ENCODE assay signal across 1 cellular context in the genomic region with DNA sequence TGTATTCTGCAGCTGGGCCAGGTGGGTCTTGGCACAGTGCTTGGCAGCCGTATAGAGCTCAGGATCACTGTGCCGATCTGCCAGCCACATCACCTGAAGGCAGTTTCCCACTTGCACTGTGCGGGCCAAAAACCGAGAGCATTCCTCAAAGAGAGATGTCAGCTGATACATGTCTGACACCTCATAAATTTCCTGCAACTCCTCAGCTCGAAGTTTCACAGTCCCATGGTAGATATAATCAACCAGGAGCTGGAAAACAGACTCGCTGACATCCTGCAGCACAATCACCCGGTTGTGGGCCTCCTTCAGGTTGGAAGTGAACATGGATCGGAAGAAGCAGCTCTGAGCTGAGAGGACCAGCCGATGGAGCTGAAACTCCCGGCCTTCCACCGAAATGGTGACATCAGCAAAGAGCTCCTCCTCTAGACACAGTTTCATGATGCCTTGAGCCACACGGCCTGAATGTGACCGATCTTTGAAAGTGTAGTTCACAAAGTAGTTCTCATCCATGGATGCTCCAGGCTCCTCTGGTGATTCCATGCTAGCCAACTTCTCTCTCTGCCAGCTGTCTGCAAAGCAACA.
TF ChIP-seq lines count a peak whose summit lies in the region.

No MANE protein-coding gene starts in this region.

TF ChIP-seq in HEK293, 187 proteins besides CTCF, POLR2A, EP300 and RAD21 (continued from another document):
- TF ChIP-seq OSR2 (tag by site-specific recombination; IDR thresholded peaks at IDR 0.05) (peak; percentile 45; the same call in 1 of the 2 replicates), ZNF791 (tag by site-specific recombination; IDR thresholded peaks at IDR 0.05) (no peak), REPIN1 (tag by site-specific recombination; IDR thresholded peaks at IDR 0.05; ENCODE audit: low read depth) (no peak), ZBTB8A (tag by site-specific recombination; IDR thresholded peaks at IDR 0.05) (no peak), ZNF529 (tag by site-specific recombination; IDR thresholded peaks at IDR 0.05; ENCODE audit: insufficient replicate concordance) (no peak), ZNF843 (tag by site-specific recombination; IDR thresholded peaks at IDR 0.05) (no peak), ZNF146 (tag by site-specific recombination; IDR thresholded peaks at IDR 0.05) (no peak), SCRT2 (tag by site-specific recombination; IDR thresholded peaks at IDR 0.05) (0 out of 2 replicates have a peak, but pooled peaks have one; percentile 41), ZNF37A (tag by site-specific recombination; IDR thresholded peaks at IDR 0.05) (no peak), KLF7 (tag by site-specific recombination; IDR thresholded peaks at IDR 0.05; ENCODE audit: borderline replicate concordance) (no peak), PRDM1 (tag by site-specific recombination; IDR thresholded peaks at IDR 0.05) (no peak), ZNF600 (tag by site-specific recombination; IDR thresholded peaks at IDR 0.05) (peak; percentile 70), ZNF623 (tag by site-specific recombination; IDR thresholded peaks at IDR 0.05) (no peak), ZNF157 (tag by site-specific recombination; IDR thresholded peaks at IDR 0.05) (no peak), SCRT1 (tag by site-specific recombination; IDR thresholded peaks at IDR 0.05; ENCODE audit: borderline replicate concordance) (no peak), KLF8 (tag by site-specific recombination; IDR thresholded peaks at IDR 0.05) (no peak), FEZF1 (tag by site-specific recombination; IDR thresholded peaks at IDR 0.05) (no peak), ZNF555 (tag by site-specific recombination; conservative IDR thresholded peaks at IDR 0.05) (no peak)
- TF ChIP-seq, protein P1, sequence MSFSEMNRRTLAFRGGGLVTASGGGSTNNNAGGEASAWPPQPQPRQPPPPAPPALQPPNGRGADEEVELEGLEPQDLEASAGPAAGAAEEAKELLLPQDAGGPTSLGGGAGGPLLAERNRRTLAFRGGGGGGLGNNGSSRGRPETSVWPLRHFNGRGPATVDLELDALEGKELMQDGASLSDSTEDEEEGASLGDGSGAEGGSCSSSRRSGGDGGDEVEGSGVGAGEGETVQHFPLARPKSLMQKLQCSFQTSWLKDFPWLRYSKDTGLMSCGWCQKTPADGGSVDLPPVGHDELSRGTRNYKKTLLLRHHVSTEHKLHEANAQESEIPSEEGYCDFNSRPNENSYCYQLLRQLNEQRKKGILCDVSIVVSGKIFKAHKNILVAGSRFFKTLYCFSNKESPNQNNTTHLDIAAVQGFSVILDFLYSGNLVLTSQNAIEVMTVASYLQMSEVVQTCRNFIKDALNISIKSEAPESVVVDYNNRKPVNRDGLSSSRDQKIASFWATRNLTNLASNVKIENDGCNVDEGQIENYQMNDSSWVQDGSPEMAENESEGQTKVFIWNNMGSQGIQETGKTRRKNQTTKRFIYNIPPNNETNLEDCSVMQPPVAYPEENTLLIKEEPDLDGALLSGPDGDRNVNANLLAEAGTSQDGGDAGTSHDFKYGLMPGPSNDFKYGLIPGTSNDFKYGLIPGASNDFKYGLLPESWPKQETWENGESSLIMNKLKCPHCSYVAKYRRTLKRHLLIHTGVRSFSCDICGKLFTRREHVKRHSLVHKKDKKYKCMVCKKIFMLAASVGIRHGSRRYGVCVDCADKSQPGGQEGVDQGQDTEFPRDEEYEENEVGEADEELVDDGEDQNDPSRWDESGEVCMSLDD (tag by site-specific recombination; IDR thresholded peaks at IDR 0.05): no peak
- TF ChIP-seq, protein P2, sequence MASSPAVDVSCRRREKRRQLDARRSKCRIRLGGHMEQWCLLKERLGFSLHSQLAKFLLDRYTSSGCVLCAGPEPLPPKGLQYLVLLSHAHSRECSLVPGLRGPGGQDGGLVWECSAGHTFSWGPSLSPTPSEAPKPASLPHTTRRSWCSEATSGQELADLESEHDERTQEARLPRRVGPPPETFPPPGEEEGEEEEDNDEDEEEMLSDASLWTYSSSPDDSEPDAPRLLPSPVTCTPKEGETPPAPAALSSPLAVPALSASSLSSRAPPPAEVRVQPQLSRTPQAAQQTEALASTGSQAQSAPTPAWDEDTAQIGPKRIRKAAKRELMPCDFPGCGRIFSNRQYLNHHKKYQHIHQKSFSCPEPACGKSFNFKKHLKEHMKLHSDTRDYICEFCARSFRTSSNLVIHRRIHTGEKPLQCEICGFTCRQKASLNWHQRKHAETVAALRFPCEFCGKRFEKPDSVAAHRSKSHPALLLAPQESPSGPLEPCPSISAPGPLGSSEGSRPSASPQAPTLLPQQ (tag by site-specific recombination; IDR thresholded peaks at IDR 0.05): no peak
- TF ChIP-seq, protein P3, sequence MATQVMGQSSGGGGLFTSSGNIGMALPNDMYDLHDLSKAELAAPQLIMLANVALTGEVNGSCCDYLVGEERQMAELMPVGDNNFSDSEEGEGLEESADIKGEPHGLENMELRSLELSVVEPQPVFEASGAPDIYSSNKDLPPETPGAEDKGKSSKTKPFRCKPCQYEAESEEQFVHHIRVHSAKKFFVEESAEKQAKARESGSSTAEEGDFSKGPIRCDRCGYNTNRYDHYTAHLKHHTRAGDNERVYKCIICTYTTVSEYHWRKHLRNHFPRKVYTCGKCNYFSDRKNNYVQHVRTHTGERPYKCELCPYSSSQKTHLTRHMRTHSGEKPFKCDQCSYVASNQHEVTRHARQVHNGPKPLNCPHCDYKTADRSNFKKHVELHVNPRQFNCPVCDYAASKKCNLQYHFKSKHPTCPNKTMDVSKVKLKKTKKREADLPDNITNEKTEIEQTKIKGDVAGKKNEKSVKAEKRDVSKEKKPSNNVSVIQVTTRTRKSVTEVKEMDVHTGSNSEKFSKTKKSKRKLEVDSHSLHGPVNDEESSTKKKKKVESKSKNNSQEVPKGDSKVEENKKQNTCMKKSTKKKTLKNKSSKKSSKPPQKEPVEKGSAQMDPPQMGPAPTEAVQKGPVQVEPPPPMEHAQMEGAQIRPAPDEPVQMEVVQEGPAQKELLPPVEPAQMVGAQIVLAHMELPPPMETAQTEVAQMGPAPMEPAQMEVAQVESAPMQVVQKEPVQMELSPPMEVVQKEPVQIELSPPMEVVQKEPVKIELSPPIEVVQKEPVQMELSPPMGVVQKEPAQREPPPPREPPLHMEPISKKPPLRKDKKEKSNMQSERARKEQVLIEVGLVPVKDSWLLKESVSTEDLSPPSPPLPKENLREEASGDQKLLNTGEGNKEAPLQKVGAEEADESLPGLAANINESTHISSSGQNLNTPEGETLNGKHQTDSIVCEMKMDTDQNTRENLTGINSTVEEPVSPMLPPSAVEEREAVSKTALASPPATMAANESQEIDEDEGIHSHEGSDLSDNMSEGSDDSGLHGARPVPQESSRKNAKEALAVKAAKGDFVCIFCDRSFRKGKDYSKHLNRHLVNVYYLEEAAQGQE (tag by site-specific recombination; IDR thresholded peaks at IDR 0.05): no peak
- TF ChIP-seq, protein P4, sequence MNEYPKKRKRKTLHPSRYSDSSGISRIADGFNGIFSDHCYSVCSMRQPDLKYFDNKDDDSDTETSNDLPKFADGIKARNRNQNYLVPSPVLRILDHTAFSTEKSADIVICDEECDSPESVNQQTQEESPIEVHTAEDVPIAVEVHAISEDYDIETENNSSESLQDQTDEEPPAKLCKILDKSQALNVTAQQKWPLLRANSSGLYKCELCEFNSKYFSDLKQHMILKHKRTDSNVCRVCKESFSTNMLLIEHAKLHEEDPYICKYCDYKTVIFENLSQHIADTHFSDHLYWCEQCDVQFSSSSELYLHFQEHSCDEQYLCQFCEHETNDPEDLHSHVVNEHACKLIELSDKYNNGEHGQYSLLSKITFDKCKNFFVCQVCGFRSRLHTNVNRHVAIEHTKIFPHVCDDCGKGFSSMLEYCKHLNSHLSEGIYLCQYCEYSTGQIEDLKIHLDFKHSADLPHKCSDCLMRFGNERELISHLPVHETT (tag by site-specific recombination; IDR thresholded peaks at IDR 0.05): no peak
- TF ChIP-seq, protein P5, sequence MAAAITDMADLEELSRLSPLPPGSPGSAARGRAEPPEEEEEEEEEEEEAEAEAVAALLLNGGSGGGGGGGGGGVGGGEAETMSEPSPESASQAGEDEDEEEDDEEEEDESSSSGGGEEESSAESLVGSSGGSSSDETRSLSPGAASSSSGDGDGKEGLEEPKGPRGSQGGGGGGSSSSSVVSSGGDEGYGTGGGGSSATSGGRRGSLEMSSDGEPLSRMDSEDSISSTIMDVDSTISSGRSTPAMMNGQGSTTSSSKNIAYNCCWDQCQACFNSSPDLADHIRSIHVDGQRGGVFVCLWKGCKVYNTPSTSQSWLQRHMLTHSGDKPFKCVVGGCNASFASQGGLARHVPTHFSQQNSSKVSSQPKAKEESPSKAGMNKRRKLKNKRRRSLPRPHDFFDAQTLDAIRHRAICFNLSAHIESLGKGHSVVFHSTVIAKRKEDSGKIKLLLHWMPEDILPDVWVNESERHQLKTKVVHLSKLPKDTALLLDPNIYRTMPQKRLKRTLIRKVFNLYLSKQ (tag by site-specific recombination; IDR thresholded peaks at IDR 0.05; ENCODE audit: borderline replicate concordance): no peak
